ENCODE assay signal across 8 cellular contexts in genomic region chr9:69174645-69175487, GRCh38. TPM values are rescaled to one million over a fixed set of nuclear protein-coding genes. Genes with fewer than 3 reads are reported as not detected.
DNase-seq lines count a peak whose midpoint lies in the region; ATAC-seq and TF ChIP-seq lines count a peak whose summit lies in the region.

No MANE protein-coding gene starts in this region.

- CTCF ChIA-PET in OCI-LY7 (lab: Charles Lee; ENCODE audit: unreplicated experiment), result interaction anchor here (1.0 kb wide), 1 partner anchor 15 kb away, joined by 3 read pairs; no protein-coding TSS in a partner anchor

- no peaks in the 10 kb centered on the region for H4K20me1 ChIP-seq in OCI-LY7 (ENCODE audit: insufficient read depth, low read length)

- peak in 1 of 3 donors; percentile 10 for DNase-seq in CD4-positive, CD25-positive, alpha-beta regulatory T cell
- peak; percentile 18 for DNase-seq in OCI-LY7 (ENCODE audit: low spot score)
- DNase-seq in astrocyte of the hippocampus (ENCODE audit: low read depth, low spot score), result peak; percentile 95
- peak; percentile 94 for DNase-seq in skeletal muscle cell (ENCODE audit: low read depth)
- no peak for DNase-seq in DMS114 treated with DMSO at 0.1 percent for 48 hours (lab: John Stamatoyannopoulos, UW; ENCODE audit: unreplicated experiment)

- no peaks in the 10 kb centered on the region for H3K9me2 ChIP-seq in OCI-LY7 (ENCODE audit: insufficient read depth, low read length)

- peak overlapping the region; percentile 81 for H3K4me3 ChIP-seq in CD4-positive, CD25-positive, alpha-beta regulatory T cell (ENCODE audit: low read depth, low read length)
- H3K4me3 ChIP-seq in OCI-LY7 (ENCODE audit: low read depth, low read length, poor library complexity, severe bottlenecking), result peak overlapping the region; percentile 72
- peak overlapping the region; percentile 52 for H3K4me3 ChIP-seq in iPS-11a (ENCODE audit: low read depth, low read length)
- H3K4me3 ChIP-seq in skeletal muscle cell (ENCODE audit: low read depth, low read length), result peak overlapping the region; percentile 80

- H3K4me3 Mint-ChIP-seq in CD4-positive, CD25-positive, alpha-beta regulatory T cell, result peak overlapping the region; percentile 88 to 93 (median 91)

- H2AFZ ChIP-seq in OCI-LY7 (ENCODE audit: low read length), result peak overlapping the region; percentile 46; the same call in 1 of the 2 replicates

- TF ChIP-seq CTCF in OCI-LY7 (conservative IDR thresholded peaks at IDR 0.05; ENCODE audit: low read length), result no peak

- H3K9me3 ChIP-seq in CD4-positive, CD25-positive, alpha-beta regulatory T cell (ENCODE audit: control insufficient read depth in 2 of 2, low read length in 2 of 2), result no peaks in the 10 kb centered on the region
- no peaks in the 10 kb centered on the region for H3K9me3 ChIP-seq in OCI-LY7 (ENCODE audit: low read length)

- peak overlapping the region; percentile 76 for H3K4me2 ChIP-seq in OCI-LY7 (ENCODE audit: low read length)

- intact Hi-C loops in OCI-LY7 (cut with micrococcal nuclease; ENCODE audit: unreplicated experiment), result loop anchor here (5.0 kb wide), 1 partner anchor 53 kb away; no protein-coding TSS in a partner anchor

- H3K9me3 Mint-ChIP-seq in CD4-positive, CD25-positive, alpha-beta regulatory T cell, result no peaks in the 10 kb centered on the region

- H3K27ac Mint-ChIP-seq in CD4-positive, CD25-positive, alpha-beta regulatory T cell, result peak overlapping the region in 2 of 3 donors; percentile 33 to 57

- H3K27me3 ChIP-seq in CD4-positive, CD25-positive, alpha-beta regulatory T cell (ENCODE audit: control insufficient read depth, insufficient read depth, low read length), result no peaks in the 10 kb centered on the region

- no peaks in the 10 kb centered on the region for H3K36me3 Mint-ChIP-seq in CD4-positive, CD25-positive, alpha-beta regulatory T cell

- H3K4me1 ChIP-seq in CD4-positive, CD25-positive, alpha-beta regulatory T cell (ENCODE audit: control insufficient read depth, insufficient read depth, low read length, poor library complexity, severe bottlenecking), result peaks cover 60% of the 10 kb centered on the region
- peaks cover 23% of the 10 kb centered on the region for H3K4me1 ChIP-seq in OCI-LY7 (ENCODE audit: insufficient read depth, low read length, poor library complexity, severe bottlenecking)

- BruUV-seq in OCI-LY7 (replicated peaks; lab: Mats Ljungman, UMichigan), result no TSS peak

- H3K4me1 Mint-ChIP-seq in CD4-positive, CD25-positive, alpha-beta regulatory T cell, result peaks cover 28 to 61% (median 44%) of the 10 kb centered on the region in 4 donors

- H3K36me3 ChIP-seq in CD4-positive, CD25-positive, alpha-beta regulatory T cell (ENCODE audit: control insufficient read depth, insufficient read depth, low read length), result no peaks in the 10 kb centered on the region
- H3K36me3 ChIP-seq in OCI-LY7 (ENCODE audit: insufficient read depth, low read length), result no peaks in the 10 kb centered on the region

- no peak overlapping the region for H3K27ac ChIP-seq in CD4-positive, CD25-positive, alpha-beta regulatory T cell (ENCODE audit: insufficient read depth, low read length, poor library complexity, severe bottlenecking)
- no peak overlapping the region for H3K27ac ChIP-seq in OCI-LY7 (ENCODE audit: low read depth, low read length, poor library complexity, severe bottlenecking)

- peak in 1 of 2 donors; percentile 26 for ATAC-seq in CD4-positive, CD25-positive, alpha-beta regulatory T cell (ENCODE audit: low read depth in 2 of 2)
- ATAC-seq in GM18909 (IDR thresholded peaks at IDR 0.05; ENCODE audit: poor library complexity, unreplicated experiment) (peak; percentile 57), HG03064 (IDR thresholded peaks at IDR 0.05; ENCODE audit: low read depth, unreplicated experiment) (peak; percentile 52)

- POLR2A ChIA-PET in OCI-LY7 (lab: Charles Lee), result interaction anchor here (1.2 to 2.9 kb wide), 3 partner anchors 10 to 15 kb away, joined by 3 to 11 read pairs (median 6); no protein-coding TSS in a partner anchor

- H3K27me3 Mint-ChIP-seq in CD4-positive, CD25-positive, alpha-beta regulatory T cell, result peaks cover 11% of the 10 kb centered on the region

- H3K79me2 ChIP-seq in OCI-LY7 (ENCODE audit: insufficient read depth, low read depth, low read length), result no peaks in the 10 kb centered on the region

RNA-seq across cellular contexts. Expression of gene TJP2, which starts 0.8 kb away (rescaled TPM):
- total RNA-seq in CD4-positive, CD25-positive, alpha-beta regulatory T cell, result 13.9 TPM
- polyA plus RNA-seq in CD4-positive, CD25-positive, alpha-beta regulatory T cell, result 10 to 100 TPM in 2 of 4 donors, 1 to 10 TPM in 2; 5.3 to 11.3 (median 8.7) TPM
- total RNA-seq in OCI-LY7 (2014; rRNA removed; shearing (Covaris generic)), result 15.1 and 16.2 TPM in 2 replicates
- total RNA-seq in OCI-LY7 (2022), result 18.0 and 24.5 TPM in 2 replicates
